9 cellular contexts compared by ENCODE assay signal in genomic region chr11:122843281-122844150, GRCh38. TPM values are rescaled to one million over a fixed set of nuclear protein-coding genes. Genes with fewer than 3 reads are reported as not detected.
DNase-seq lines count a peak whose midpoint lies in the region; ATAC-seq and TF ChIP-seq lines count a peak whose summit lies in the region.
"Had no signal": no experiment of that assay in that cellular context is flagged by ENCODE, and none has a peak within 500 bp of the region (broad histone marks: within the 10 kb centered on the region; RNA-seq: fewer than 3 reads in every experiment).

No MANE protein-coding gene starts in this region.

- no peak overlapping the region for H2AFZ ChIP-seq in smooth muscle cell (ENCODE audit: low read depth)

- H3K9ac ChIP-seq in smooth muscle cell (ENCODE audit: low read depth): no peak overlapping the region

- H3K36me3 Mint-ChIP-seq in CD4-positive, alpha-beta T cell (ENCODE audit: low read depth): no peaks in the 10 kb centered on the region

- H3K27ac ChIP-seq in CD4-positive, alpha-beta T cell (ENCODE audit: low read depth, low read length): peak overlapping the region; percentile 60
- no peak overlapping the region for H3K27ac ChIP-seq in smooth muscle cell (ENCODE audit: low read depth)
- H3K27ac ChIP-seq: SK-N-MC had no signal

- 61% methylated on average over 10 of the region's 10 CpGs for WGBS in smooth muscle cell (ENCODE audit: low lambda C conversion rate)

- no peaks in the 10 kb centered on the region for H3F3A ChIP-seq in smooth muscle cell (ENCODE audit: low read depth)

- POLR2A ChIA-PET in CD4-positive, alpha-beta T cell (lab: Charles Lee): interaction anchor here (0.7 to 2.8 kb wide), 10 partner anchors 9 to 219 kb away, joined by 3 to 44 read pairs (median 5); partner anchors contain the start of gene HSPA8

- peak in 4 of 10 experiments; percentile 13 to 21 (median 18) for DNase-seq in CD4-positive, alpha-beta T cell
- DNase-seq in activated T-helper 9 cell treated with anti-CD3 and anti-CD28 coated beads, Interleukin-2, amount 50 U/mL, for 16 hours (ENCODE audit: low read depth): peak; percentile 3
- DNase-seq in erythroblast (lab: John Stamatoyannopoulos, UW): no peak
- DNase-seq in smooth muscle cell (lab: John Stamatoyannopoulos, UW; ENCODE audit: unreplicated experiment): no peak
- no peak for DNase-seq in kidney glomerular epithelial cell (lab: John Stamatoyannopoulos, UW)
- no peak for DNase-seq in EL

- no peak for TF ChIP-seq POLR2A in erythroblast (IDR thresholded peaks at IDR 0.05; ENCODE audit: low read length)

- CTCF ChIA-PET in CD4-positive, alpha-beta T cell (lab: Charles Lee): interaction anchor here (1.0 to 3.1 kb wide), 2 partner anchors 9 to 11 kb away, joined by 3 to 14 read pairs; no protein-coding TSS in a partner anchor

- no peaks in the 10 kb centered on the region for H3K9me3 Mint-ChIP-seq in CD4-positive, alpha-beta T cell

- no peaks in the 10 kb centered on the region for H3K36me3 ChIP-seq in smooth muscle cell (ENCODE audit: low read depth)

- intact Hi-C loops in CD4-positive, alpha-beta T cell (cut with DNase I, micrococcal nuclease): no loop called here

- TF ChIP-seq CTCF in CD4-positive, alpha-beta T cell (IDR thresholded peaks at IDR 0.05): no peak
- no peak for TF ChIP-seq CTCF in smooth muscle cell (IDR thresholded peaks at IDR 0.05; ENCODE audit: borderline replicate concordance, insufficient read depth, poor library complexity, severe bottlenecking)

- H3K79me2 ChIP-seq in smooth muscle cell (ENCODE audit: low read depth): no peaks in the 10 kb centered on the region

- H3K27me3 Mint-ChIP-seq in CD4-positive, alpha-beta T cell: no peaks in the 10 kb centered on the region

- H4K20me1 ChIP-seq in smooth muscle cell (ENCODE audit: low read depth): no peaks in the 10 kb centered on the region

- peak; percentile 91 for ATAC-seq in CD4-positive, alpha-beta T cell (ENCODE audit: poor library complexity)
- ATAC-seq in GM19351 (IDR thresholded peaks at IDR 0.05; ENCODE audit: unreplicated experiment): peak; percentile 81
- ATAC-seq in HG03571 (IDR thresholded peaks at IDR 0.05; ENCODE audit: unreplicated experiment): peak; percentile 52

- peaks cover 46% of the 10 kb centered on the region for H3K4me1 Mint-ChIP-seq in CD4-positive, alpha-beta T cell (ENCODE audit: low read depth)

- H3K9me3 ChIP-seq in CD4-positive, alpha-beta T cell (ENCODE audit: control insufficient read depth, low read length): no peaks in the 10 kb centered on the region
- H3K9me3 ChIP-seq in smooth muscle cell (replicated peaks; ENCODE audit: low read depth): no peaks in the 10 kb centered on the region

- no peaks in the 10 kb centered on the region for H3K4me1 ChIP-seq in smooth muscle cell (ENCODE audit: low read depth)

- no peak overlapping the region for H3K4me2 ChIP-seq in smooth muscle cell

- no peak overlapping the region for H3K4me3 ChIP-seq in smooth muscle cell
- H3K4me3 ChIP-seq: SK-N-MC had no signal

- no peaks in the 10 kb centered on the region for H3K27me3 ChIP-seq in CD4-positive, alpha-beta T cell (ENCODE audit: control insufficient read depth, insufficient read depth, low read length)
- no peaks in the 10 kb centered on the region for H3K27me3 ChIP-seq in smooth muscle cell (ENCODE audit: low read depth)

- H3K4me3 Mint-ChIP-seq in CD4-positive, alpha-beta T cell: peak overlapping the region; percentile 43

- H3K27ac Mint-ChIP-seq in CD4-positive, alpha-beta T cell: peak overlapping the region; percentile 81

RNA-seq across cellular contexts. Expression of gene CRTAM, which starts 5.2 kb away (rescaled TPM):
- 1 to 10 TPM in 1 of 2 experiments, under 1 TPM in 1; 0.70 to 1.3 TPM for total RNA-seq in CD4-positive, alpha-beta T cell
- 1.1 TPM in 1 of 2 replicates, not detected in the other for total RNA-seq in smooth muscle cell
- not detected in 2 replicates for polyA plus RNA-seq in smooth muscle cell

RNA-seq across cellular contexts. Expression of gene JHY, which starts 39.0 kb away (rescaled TPM):
- total RNA-seq in CD4-positive, alpha-beta T cell: 1 to 10 TPM; 4.6 to 4.7 TPM
- 3.7 and 4.0 TPM in 2 replicates for total RNA-seq in smooth muscle cell
- 4.6 and 7.4 TPM in 2 replicates for polyA plus RNA-seq in smooth muscle cell
